11 cellular contexts compared by ENCODE assay signal in genomic region chr2:44934521-44934961, GRCh38. TPM values are rescaled to one million over a fixed set of nuclear protein-coding genes. Genes with fewer than 3 reads are reported as not detected.
DNase-seq lines count a peak whose midpoint lies in the region; ATAC-seq and TF ChIP-seq lines count a peak whose summit lies in the region.
"Had no signal": no experiment of that assay in that cellular context is flagged by ENCODE, and none has a peak within 500 bp of the region (broad histone marks: within the 10 kb centered on the region; RNA-seq: fewer than 3 reads in every experiment).

No MANE protein-coding gene starts in this region.

- H3K27me3 Mint-ChIP-seq in Calu3 (ENCODE audit: unreplicated experiment) (peaks cover 95% of the 10 kb centered on the region), H9 (ENCODE audit: low read depth) (peaks cover 99% of the 10 kb centered on the region), nephron (ENCODE audit: low read depth) (peaks cover 96% of the 10 kb centered on the region)

- no peaks in the 10 kb centered on the region for H3K9me3 ChIP-seq in H9 (ENCODE audit: control insufficient read depth, low read depth, low read length)

- H4K91ac ChIP-seq in H9 (ENCODE audit: insufficient read length, low read depth, low read length) = no peak overlapping the region

- H3K4me1 ChIP-seq in H9 (ENCODE audit: insufficient read depth, low read length) = peaks cover 6% of the 10 kb centered on the region

- H2AK5ac ChIP-seq in H9 (ENCODE audit: insufficient read length, low read length) = no peak overlapping the region

- no peak overlapping the region for H2BK15ac ChIP-seq in H9 (ENCODE audit: low read depth, low read length)

- DNase-seq in Calu3 (no peak), H9 (peak; percentile 60)
- DNase-seq in stimulated activated effector memory CD8-positive, alpha-beta T cell treated with anti-CD3 and anti-CD28 coated beads, Interleukin-12 subunit alpha, Interleukin-12 subunit beta, amount 100 ng/mL, for 72 hours (ENCODE audit: low spot score in 2 of 2) = no peak
- DNase-seq: activated gamma-delta T cell; stimulated activated CD4-positive, alpha-beta T cell treated with anti-CD3 and anti-CD28 coated beads, Interleukin-12 subunit alpha, Interleukin-12 subunit beta, amount 100 ng/mL, for 4 hours had no signal

- H3K23me2 ChIP-seq in H9 (ENCODE audit: insufficient read length, low read depth, low read length, poor library complexity, severe bottlenecking) = peaks cover 37% of the 10 kb centered on the region

- no peaks in the 10 kb centered on the region for H3K9me3 Mint-ChIP-seq in Calu3 (ENCODE audit: low read depth, unreplicated experiment)
- H3K9me3 Mint-ChIP-seq in H9 = peaks cover 0 to 3% of the 10 kb centered on the region in 2 experiments; a peak in 2 of 5 replicates
- peaks cover 3% of the 10 kb centered on the region for H3K9me3 Mint-ChIP-seq in nephron
- no peaks in the 10 kb centered on the region for H3K9me3 Mint-ChIP-seq in stimulated activated effector memory CD8-positive, alpha-beta T cell treated with anti-CD3 and anti-CD28 coated beads, Interleukin-12 subunit alpha, Interleukin-12 subunit beta, amount 100 ng/mL, for 72 hours
- H3K9me3 Mint-ChIP-seq: dendritic cell treated with granulocyte-macrophage colony-stimulating factor and Interleukin-4, amounts not matched to agents 40 ng/mL and 50 ng/mL, for 4 days had no signal

- no peak overlapping the region for H3K4ac ChIP-seq in H9 (ENCODE audit: low read depth, low read length)

- H3K4me2 ChIP-seq in H9 (ENCODE audit: insufficient read depth, insufficient read length, low read length) = peak overlapping the region; percentile 39

- no peak overlapping the region for H2BK120ac ChIP-seq in H9 (ENCODE audit: low read depth, low read length, poor library complexity, severe bottlenecking)

- H2BK12ac ChIP-seq in H9 (ENCODE audit: insufficient read length, low read depth, low read length) = no peak overlapping the region

- no peak overlapping the region for H3T11ph ChIP-seq in H9 (ENCODE audit: low read length)

- ATAC-seq in SK-N-SH treated with all-trans-retinoic acid at 6 μM for 48 hours (peak; percentile 12), HG03457 (IDR thresholded peaks at IDR 0.05; ENCODE audit: unreplicated experiment) (no peak), HG03571 (IDR thresholded peaks at IDR 0.05; ENCODE audit: unreplicated experiment) (no peak)
- no peak for ATAC-seq in stimulated activated effector memory CD8-positive, alpha-beta T cell treated with anti-CD3 and anti-CD28 coated beads, Interleukin-12 subunit alpha, Interleukin-12 subunit beta, amount 100 ng/mL, for 72 hours

- H3K4me3 Mint-ChIP-seq in Calu3 (ENCODE audit: low read depth, unreplicated experiment) = peak overlapping the region; percentile 73
- H3K4me3 Mint-ChIP-seq in H9 = peak overlapping the region; percentile 58 to 81
- H3K4me3 Mint-ChIP-seq in nephron = peak overlapping the region; percentile 42 to 65 (median 56)
- H3K4me3 Mint-ChIP-seq in stimulated activated effector memory CD8-positive, alpha-beta T cell treated with anti-CD3 and anti-CD28 coated beads, Interleukin-12 subunit alpha, Interleukin-12 subunit beta, amount 100 ng/mL, for 72 hours = no peak overlapping the region
- H3K4me3 Mint-ChIP-seq: dendritic cell treated with granulocyte-macrophage colony-stimulating factor and Interleukin-4, amounts not matched to agents 40 ng/mL and 50 ng/mL, for 4 days had no signal

- H3K36me3 Mint-ChIP-seq in Calu3 (ENCODE audit: insufficient read depth, unreplicated experiment) (peaks cover 15% of the 10 kb centered on the region), H9 (ENCODE audit: insufficient read depth in 1 of 3, low read depth in 3 of 3) (no peaks in the 10 kb centered on the region; a peak in 1 of 7 replicates), nephron (ENCODE audit: low read depth) (no peaks in the 10 kb centered on the region)
- no peaks in the 10 kb centered on the region for H3K36me3 Mint-ChIP-seq in stimulated activated effector memory CD8-positive, alpha-beta T cell treated with anti-CD3 and anti-CD28 coated beads, Interleukin-12 subunit alpha, Interleukin-12 subunit beta, amount 100 ng/mL, for 72 hours

- H2BK20ac ChIP-seq in H9 (ENCODE audit: low read depth, low read length, poor library complexity, severe bottlenecking) = no peak overlapping the region

- H3K79me1 ChIP-seq in H9 (ENCODE audit: insufficient read depth, low read depth, low read length, poor library complexity, severe bottlenecking) = no peaks in the 10 kb centered on the region

- H4K20me1 ChIP-seq in H9 (ENCODE audit: control insufficient read depth, insufficient read depth, insufficient read length) = peaks cover 6% of the 10 kb centered on the region

- intact Hi-C loops in Calu3 (cut with micrococcal nuclease; ENCODE audit: unreplicated experiment) = no loop called here

- WGBS in H9 (ENCODE audit: extremely low coverage, insufficient read length, low lambda C conversion rate) = no CpG with 5 or more reads among the region's 33 CpGs

- H3K9ac ChIP-seq in H9 (ENCODE audit: extremely low read depth, insufficient read length, low read length) = no peak overlapping the region

- no peak overlapping the region for H2BK5ac ChIP-seq in H9 (ENCODE audit: insufficient read length, low read length)

- H4K5ac ChIP-seq in H9 (ENCODE audit: insufficient read length, low read depth, low read length) = no peak overlapping the region

- H3K18ac ChIP-seq in H9 (ENCODE audit: insufficient read length, low read depth, low read length) = no peak overlapping the region

- H3K23ac ChIP-seq in H9 (ENCODE audit: insufficient read length, low read depth, low read length) = no peak overlapping the region

- no peaks in the 10 kb centered on the region for H3K79me2 ChIP-seq in H9 (ENCODE audit: insufficient read depth, low read length)

- H3K4me1 Mint-ChIP-seq in Calu3 (ENCODE audit: low read depth, unreplicated experiment) (peaks cover 15% of the 10 kb centered on the region), H9 (peaks cover 57 to 68% of the 10 kb centered on the region in 2 experiments), nephron (peaks cover 8% of the 10 kb centered on the region)
- peaks cover 13% of the 10 kb centered on the region for H3K4me1 Mint-ChIP-seq in stimulated activated effector memory CD8-positive, alpha-beta T cell treated with anti-CD3 and anti-CD28 coated beads, Interleukin-12 subunit alpha, Interleukin-12 subunit beta, amount 100 ng/mL, for 72 hours

- H4K8ac ChIP-seq in H9 (replicated peaks; ENCODE audit: insufficient read length, low read depth, low read length) = no peak overlapping the region

- H3K27ac Mint-ChIP-seq in Calu3 (ENCODE audit: unreplicated experiment) (no peak overlapping the region), H9 (no peak overlapping the region), nephron (no peak overlapping the region)
- no peak overlapping the region for H3K27ac Mint-ChIP-seq in stimulated activated effector memory CD8-positive, alpha-beta T cell treated with anti-CD3 and anti-CD28 coated beads, Interleukin-12 subunit alpha, Interleukin-12 subunit beta, amount 100 ng/mL, for 72 hours
- H3K27ac Mint-ChIP-seq: dendritic cell treated with granulocyte-macrophage colony-stimulating factor and Interleukin-4, amounts not matched to agents 40 ng/mL and 50 ng/mL, for 4 days had no signal

- no TSS peak for BruUV-seq in Calu3 (replicated peaks; lab: Mats Ljungman, UMichigan)

- H3K27me3 ChIP-seq in H9 (ENCODE audit: insufficient read depth, low read length) = peaks cover 87% of the 10 kb centered on the region

- H3K27ac ChIP-seq in H9 (ENCODE audit: insufficient read length, low read depth, low read length) = no peak overlapping the region

- TF ChIP-seq CTCF in Calu3 (IDR thresholded peaks at IDR 0.05; ENCODE audit: unreplicated experiment) (no peak), H9 (conservative IDR thresholded peaks at IDR 0.05) (no peak), nephron (IDR thresholded peaks at IDR 0.05; ENCODE audit: unreplicated experiment in 3 of 3) (no peak)

- CTCF ChIA-PET in Calu3 (lab: Charles Lee) = no interaction called here

- H2AFZ ChIP-seq in H9 (ENCODE audit: low read length) = no peak overlapping the region

- H3K56ac ChIP-seq in H9 (ENCODE audit: insufficient read length, low read depth, low read length) = no peak overlapping the region

- H3K14ac ChIP-seq in H9 (ENCODE audit: insufficient read depth, low read length) = no peak overlapping the region

TF ChIP-seq in SK-N-SH treated with all-trans-retinoic acid at 6 μM for 48 hours, 23 proteins besides CTCF, POLR2A, EP300 and RAD21:
- no peak for TF ChIP-seq ZFP30 (CRISPR knock-in tag; IDR thresholded peaks at IDR 0.05)
TF ChIP-seq in SK-N-SH treated with all-trans-retinoic acid at 6 μM for 48 hours: peak in this region for 0.

RNA-seq across cellular contexts. Expression of gene SIX3, which starts 7.0 kb away (rescaled TPM):
- total RNA-seq in Calu3 (2022) = not detected in 2 replicates
- 0.35 and 0.55 TPM in 2 replicates for total RNA-seq in H9 (2021)
- total RNA-seq: mononuclear cell had no signal
